Comparison of ENCODE assay signal across 17 cellular contexts in the genomic region with DNA sequence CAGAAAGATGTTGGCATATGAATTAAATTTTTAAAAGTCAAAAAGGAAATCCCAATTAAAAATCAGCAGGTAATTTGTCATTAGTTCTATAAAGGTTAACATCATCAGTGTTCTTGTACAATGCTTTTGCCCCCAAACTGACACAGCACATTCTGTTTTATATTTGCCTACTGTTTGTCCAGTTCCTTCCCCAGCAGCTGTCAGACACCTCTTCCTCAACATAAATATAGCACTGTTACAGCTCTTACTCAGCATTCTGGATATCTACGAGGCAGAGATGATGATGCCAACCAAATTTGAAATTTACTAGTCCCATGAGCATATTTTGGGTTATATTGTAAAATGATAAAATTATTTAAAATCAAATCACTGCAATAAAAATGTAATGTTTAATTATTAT.
"Had no signal": no experiment of that assay in that cellular context is flagged by ENCODE, and none has a peak within 500 bp of the region (broad histone marks: within the 10 kb centered on the region; RNA-seq: fewer than 3 reads in every experiment).

No MANE protein-coding gene starts in this region.

- H3K27ac ChIP-seq: left lung, neutrophil, suprapubic skin, thyroid gland, upper lobe of right lung had no signal

- H3K4me1 ChIP-seq: left lung, thyroid gland, upper lobe of right lung had no signal

- H3K27ac Mint-ChIP-seq: naive thymus-derived CD8-positive, alpha-beta T cell; stimulated activated effector memory CD8-positive, alpha-beta T cell treated with anti-CD3 and anti-CD28 coated beads, Interleukin-12 subunit alpha, Interleukin-12 subunit beta, amount 100 ng/mL, for 72 hours had no signal

- ATAC-seq: esophagus mucosa; left lung; naive thymus-derived CD8-positive, alpha-beta T cell; stimulated activated effector memory CD8-positive, alpha-beta T cell treated with anti-CD3 and anti-CD28 coated beads, Interleukin-12 subunit alpha, Interleukin-12 subunit beta, amount 100 ng/mL, for 72 hours; stimulated activated naive CD8-positive, alpha-beta T cell treated with anti-CD3 and anti-CD28 coated beads, Interleukin-15, Interleukin-2, amounts not matched to agents 100 U/mL and 50 U/mL, for 24 hours; upper lobe of right lung had no signal

- H3K36me3 Mint-ChIP-seq: naive thymus-derived CD8-positive, alpha-beta T cell; stimulated activated effector memory CD8-positive, alpha-beta T cell treated with anti-CD3 and anti-CD28 coated beads, Interleukin-12 subunit alpha, Interleukin-12 subunit beta, amount 100 ng/mL, for 72 hours had no signal

- H3K27me3 ChIP-seq: neutrophil, upper lobe of right lung had no signal

- H3K36me3 ChIP-seq: left lung, neutrophil, suprapubic skin, thyroid gland, upper lobe of right lung had no signal

- H3K4me3 ChIP-seq: left lung, lung, smooth muscle cell, suprapubic skin, thyroid gland, upper lobe of right lung had no signal

- H3K4me2 ChIP-seq: smooth muscle cell had no signal

- H3K4me3 Mint-ChIP-seq: naive thymus-derived CD8-positive, alpha-beta T cell; stimulated activated effector memory CD8-positive, alpha-beta T cell treated with anti-CD3 and anti-CD28 coated beads, Interleukin-12 subunit alpha, Interleukin-12 subunit beta, amount 100 ng/mL, for 72 hours had no signal

- H3K9me3 Mint-ChIP-seq: naive thymus-derived CD8-positive, alpha-beta T cell; stimulated activated effector memory CD8-positive, alpha-beta T cell treated with anti-CD3 and anti-CD28 coated beads, Interleukin-12 subunit alpha, Interleukin-12 subunit beta, amount 100 ng/mL, for 72 hours had no signal

- H3K9me3 ChIP-seq: left lung, neutrophil, suprapubic skin, thyroid gland, upper lobe of right lung had no signal

- DNase-seq: effector memory CD4-positive, alpha-beta T cell; islet precursor cell; left lung; mesendoderm; naive thymus-derived CD8-positive, alpha-beta T cell; right cardiac atrium; stimulated activated CD4-positive, alpha-beta T cell treated with anti-CD3 and anti-CD28 coated beads, Interleukin-2, amount 100 ng/mL, for 48 hours; stimulated activated CD8-positive, alpha-beta memory T cell treated with anti-CD3 and anti-CD28 coated beads, Interleukin-4, amount 100 ng/mL, for 48 hours; stimulated activated naive CD8-positive, alpha-beta T cell treated with anti-CD3 and anti-CD28 coated beads, Interleukin-15, Interleukin-2, amounts not matched to agents 100 U/mL and 50 U/mL, for 24 hours; thyroid gland; upper lobe of right lung had no signal
